7 cellular contexts compared by ENCODE assay signal in the genomic region with DNA sequence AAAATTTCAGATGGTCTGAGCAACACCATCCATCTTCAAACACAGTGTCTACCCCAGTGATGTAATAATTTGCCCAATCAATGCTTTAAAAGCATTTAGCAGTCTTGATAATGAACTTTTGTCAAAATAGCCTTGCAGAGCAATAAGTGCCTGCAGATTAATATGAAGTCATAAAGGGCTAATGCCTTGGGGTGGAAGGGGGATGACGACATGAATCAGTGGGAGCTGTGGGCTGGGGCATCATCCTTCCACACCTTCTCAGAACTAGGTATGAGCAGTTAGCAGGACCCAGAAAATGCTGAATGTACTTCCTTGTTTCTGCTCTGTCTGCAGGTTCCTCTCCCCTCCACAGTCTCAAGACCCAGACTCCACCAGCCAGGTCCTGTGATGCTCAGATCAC.
"Had no signal": no experiment of that assay in that cellular context is flagged by ENCODE, and none has a peak within 500 bp of the region (broad histone marks: within the 10 kb centered on the region; RNA-seq: fewer than 3 reads in every experiment).

No MANE protein-coding gene starts in this region.

- H3K4me2 ChIP-seq: KMS-11 had no signal

- H3K27ac Mint-ChIP-seq: IgD-negative memory B cell had no signal

- H3K4me3 Mint-ChIP-seq: IgD-negative memory B cell had no signal

- H3K27ac ChIP-seq: HL-60, KMS-11 had no signal

- H3K9me3 Mint-ChIP-seq: IgD-negative memory B cell had no signal

- H3K4me3 ChIP-seq: K562 had no signal

- FAIRE-seq: K562 had no signal

- H3K36me3 Mint-ChIP-seq: IgD-negative memory B cell had no signal

- ATAC-seq: K562 had no signal

- H3K9ac ChIP-seq: KMS-11 had no signal

- DNase-seq: IMR-90, KBM-7, KG1 had no signal

- H3K4me1 Mint-ChIP-seq: IgD-negative memory B cell had no signal
